32 cellular contexts compared by ENCODE assay signal in genomic region chr2:103616891-103617290, GRCh38.
"Had no signal": no experiment of that assay in that cellular context is flagged by ENCODE, and none has a peak within 500 bp of the region (broad histone marks: within the 10 kb centered on the region; RNA-seq: fewer than 3 reads in every experiment).

No MANE protein-coding gene starts in this region.

- DNase-seq: Kasumi-1, KG1, MG63, NCI-H1048, NCI-H1092 treated with DMSO at 0.1 percent for 48 hours, NCI-H1105 treated with DMSO at 0.1 percent for 48 hours, NCI-H1417, NCI-H1436, NCI-H146, NCI-H1694, NCI-H187, NCI-H1930, NCI-H2029 treated with DMSO at 0.1 percent for 48 hours, NCI-H2081 treated with DMSO at 0.1 percent for 48 hours, NCI-H2107, NCI-H2171, NCI-H226, NCI-H446 treated with DMSO at 0.1 percent for 48 hours, NCI-H510A, NCI-H524, NCI-H526, NCI-H69, NCI-H748 treated with DMSO at 0.1 percent for 48 hours, NCI-H82, PC-9, Right ventricle myocardium superior, RPMI8226, SIG-M5, SJCRH30 had no signal

- H3K36me3 ChIP-seq: MG63, SJCRH30 had no signal

- H2AFZ ChIP-seq: PC-9 had no signal

- ATAC-seq: Panc1, SK-N-SH treated with all-trans-retinoic acid at 6 μM for 48 hours had no signal

- H3K27me3 ChIP-seq: MG63, SJCRH30 had no signal

- H3K9me3 ChIP-seq: MG63, SJCRH30 had no signal

- H3K27ac ChIP-seq: PC-9, SJCRH30, SK-N-MC had no signal

- H3K4me3 ChIP-seq: MG63, PC-9, SJCRH30, SK-N-MC had no signal

- H3K4me1 ChIP-seq: SJCRH30 had no signal

- H3K4me2 ChIP-seq: PC-9 had no signal
